Comparison of ENCODE assay signal across 8 cellular contexts in genomic region chr1:84156210-84156621, GRCh38. TPM values are rescaled to one million over a fixed set of nuclear protein-coding genes. Genes with fewer than 3 reads are reported as not detected.
DNase-seq lines count a peak whose midpoint lies in the region; FAIRE-seq and TF ChIP-seq lines count a peak whose summit lies in the region.

No MANE protein-coding gene starts in this region.

- H3K27ac ChIP-seq in endothelial cell of umbilical vein (ENCODE audit: insufficient read depth, low read depth, low read length) = peak overlapping the region; percentile 30

- H3K36me3 Mint-ChIP-seq in activated T-cell treated with anti-CD3 and anti-CD28 coated beads, Interleukin-2, amount 50 U/mL, for 24 hours (ENCODE audit: low read depth) = peaks cover 15% of the 10 kb centered on the region
- peaks cover 26% of the 10 kb centered on the region for H3K36me3 Mint-ChIP-seq in stimulated activated naive CD8-positive, alpha-beta T cell treated with anti-CD3 and anti-CD28 coated beads, Interleukin-15, Interleukin-2, amounts not matched to agents 100 ng/mL and 50 ng/mL, for 24 hours (ENCODE audit: low read depth)

- CTCF ChIA-PET in endothelial cell of umbilical vein (lab: Charles Lee) = interaction anchor here (1.1 to 1.2 kb wide), 2 partner anchors 15 to 448 kb away, joined by 4 read pairs; no protein-coding TSS in a partner anchor

- no peaks in the 10 kb centered on the region for H3K27me3 ChIP-seq in endothelial cell of umbilical vein (ENCODE audit: control insufficient read depth in 2 of 2, insufficient read depth in 2 of 2, low read length in 2 of 2)

- POLR2A ChIA-PET in endothelial cell of umbilical vein (lab: Charles Lee) = no interaction called here

- H2AFZ ChIP-seq in endothelial cell of umbilical vein (ENCODE audit: low read depth, low read length) = no peak overlapping the region

- H3K79me2 ChIP-seq in endothelial cell of umbilical vein (ENCODE audit: control insufficient read depth, insufficient read depth, low read length) = peaks cover 83% of the 10 kb centered on the region

- BruUV-seq in endothelial cell of umbilical vein (replicated peaks; lab: Mats Ljungman, UMichigan) = no TSS peak

- peak overlapping the region; percentile 23 for H3K4me2 ChIP-seq in endothelial cell of umbilical vein (ENCODE audit: insufficient read depth, low read length)

- no peak overlapping the region for H3K4me3 ChIP-seq in endothelial cell of umbilical vein (replicated peaks in 1 of 3; ENCODE audit: insufficient read depth in 1 of 3, low read depth in 1 of 3, low read length in 3 of 3)

- peaks cover 0 to 2% of the 10 kb centered on the region in 2 experiments for H3K36me3 ChIP-seq in endothelial cell of umbilical vein (ENCODE audit: control insufficient read depth in 2 of 2, extremely low read depth in 1 of 2, insufficient read depth in 2 of 2, low read length in 2 of 2)

- H3K27me3 Mint-ChIP-seq in activated T-cell treated with anti-CD3 and anti-CD28 coated beads, Interleukin-2, amount 50 U/mL, for 24 hours = no peaks in the 10 kb centered on the region
- no peaks in the 10 kb centered on the region for H3K27me3 Mint-ChIP-seq in stimulated activated naive CD8-positive, alpha-beta T cell treated with anti-CD3 and anti-CD28 coated beads, Interleukin-15, Interleukin-2, amounts not matched to agents 100 ng/mL and 50 ng/mL, for 24 hours

- no peak for TF ChIP-seq POLR2A in endothelial cell of umbilical vein (IDR thresholded peaks at IDR 0.05; ENCODE audit: low read depth, low read length)

- no peak for DNase-seq in activated T-cell treated with anti-CD3 and anti-CD28 coated beads, Interleukin-2, amount 50 U/mL, for 24 hours
- no peak for DNase-seq in activated T-cell treated with anti-CD3 and anti-CD28 coated beads, Interleukin-2, amount 50 U/mL, for 48 hours
- DNase-seq in NOMO-1 treated with DMSO at 0.1 percent for 48 hours (lab: John Stamatoyannopoulos, UW; ENCODE audit: unreplicated experiment) = peak; percentile 85
- DNase-seq in endothelial cell of umbilical vein (ENCODE audit: low read depth, low spot score) = peak; percentile 89
- DNase-seq in activated CD4-positive, alpha-beta T cell treated with anti-CD3 and anti-CD28 coated beads, Interleukin-2, amount 50 U/mL, for 1 hour = no peak
- DNase-seq in NK-92 (lab: John Stamatoyannopoulos, UW; ENCODE audit: unreplicated experiment) = no peak
- DNase-seq in head of caudate nucleus = no peak

- H3K27ac Mint-ChIP-seq in activated T-cell treated with anti-CD3 and anti-CD28 coated beads, Interleukin-2, amount 50 U/mL, for 24 hours = peak overlapping the region; percentile 87
- peak overlapping the region; percentile 82 for H3K27ac Mint-ChIP-seq in stimulated activated naive CD8-positive, alpha-beta T cell treated with anti-CD3 and anti-CD28 coated beads, Interleukin-15, Interleukin-2, amounts not matched to agents 100 ng/mL and 50 ng/mL, for 24 hours

- intact Hi-C loops in endothelial cell of umbilical vein (cut with micrococcal nuclease) = loop anchor here (1.0 kb wide), 2 partner anchors 10 to 18 kb away; no protein-coding TSS in a partner anchor
- intact Hi-C loops in head of caudate nucleus (cut with DNase I) = no loop called here

- no peak for TF ChIP-seq CTCF in endothelial cell of umbilical vein (IDR thresholded peaks at IDR 0.05; ENCODE audit: extremely low read depth in 1 of 2, insufficient read depth in 1 of 2, low read depth in 1 of 2, low read length in 2 of 2)

- dilution Hi-C loops in endothelial cell of umbilical vein (cut with MboI; ENCODE audit: extremely low pct_ligation_motif_present, low sequenced_read_pairs) = no loop called here

- peaks cover 93% of the 10 kb centered on the region for H3K4me1 Mint-ChIP-seq in activated T-cell treated with anti-CD3 and anti-CD28 coated beads, Interleukin-2, amount 50 U/mL, for 24 hours (ENCODE audit: low read depth)
- H3K4me1 Mint-ChIP-seq in stimulated activated naive CD8-positive, alpha-beta T cell treated with anti-CD3 and anti-CD28 coated beads, Interleukin-15, Interleukin-2, amounts not matched to agents 100 ng/mL and 50 ng/mL, for 24 hours (ENCODE audit: low read depth) = peaks cover 95% of the 10 kb centered on the region

- H3K9me1 ChIP-seq in endothelial cell of umbilical vein (replicated peaks; ENCODE audit: control insufficient read depth, extremely low read depth, insufficient read depth, low read length) = no peaks in the 10 kb centered on the region

- H3K9me3 ChIP-seq in endothelial cell of umbilical vein (replicated peaks; ENCODE audit: control insufficient read depth, insufficient read depth, low read length) = no peaks in the 10 kb centered on the region

- peak overlapping the region; percentile 53 for H3K4me3 Mint-ChIP-seq in activated T-cell treated with anti-CD3 and anti-CD28 coated beads, Interleukin-2, amount 50 U/mL, for 24 hours
- H3K4me3 Mint-ChIP-seq in stimulated activated naive CD8-positive, alpha-beta T cell treated with anti-CD3 and anti-CD28 coated beads, Interleukin-15, Interleukin-2, amounts not matched to agents 100 ng/mL and 50 ng/mL, for 24 hours = peak overlapping the region; percentile 51

- FAIRE-seq in endothelial cell of umbilical vein (lab: Jason Lieb, UNC) = peak; percentile 82

- peaks cover 2% of the 10 kb centered on the region for H4K20me1 ChIP-seq in endothelial cell of umbilical vein (replicated peaks; ENCODE audit: control insufficient read depth, extremely low read depth, insufficient read depth, low read length)

- H3K4me1 ChIP-seq in endothelial cell of umbilical vein (ENCODE audit: control insufficient read depth, extremely low read depth, insufficient read depth, low read length) = peaks cover 17% of the 10 kb centered on the region

- H3K9ac ChIP-seq in endothelial cell of umbilical vein (replicated peaks; ENCODE audit: extremely low read depth, insufficient read depth, low read length) = no peak overlapping the region

- H3K9me3 Mint-ChIP-seq in activated T-cell treated with anti-CD3 and anti-CD28 coated beads, Interleukin-2, amount 50 U/mL, for 24 hours = no peaks in the 10 kb centered on the region
- peaks cover 4% of the 10 kb centered on the region for H3K9me3 Mint-ChIP-seq in stimulated activated naive CD8-positive, alpha-beta T cell treated with anti-CD3 and anti-CD28 coated beads, Interleukin-15, Interleukin-2, amounts not matched to agents 100 ng/mL and 50 ng/mL, for 24 hours

TF ChIP-seq in endothelial cell of umbilical vein, 7 proteins besides CTCF, POLR2A, EP300 and RAD21:
- TF ChIP-seq GATA2 (IDR thresholded peaks at IDR 0.05; ENCODE audit: insufficient read depth, insufficient read length, low read depth, low read length) (no peak), FOS (IDR thresholded peaks at IDR 0.05; ENCODE audit: borderline replicate concordance, insufficient read depth, low read length) (peak; percentile 96), MYC (IDR thresholded peaks at IDR 0.05; ENCODE audit: low read depth, low read length) (no peak), POLR2AphosphoS5 (IDR thresholded peaks at IDR 0.05; ENCODE audit: insufficient read depth, low read depth, low read length) (peak; percentile 74), JUN (IDR thresholded peaks at IDR 0.05; ENCODE audit: borderline replicate concordance, insufficient read depth, insufficient read length, low read depth) (peak; percentile 93), EZH2 (IDR thresholded peaks at IDR 0.05; ENCODE audit: borderline replicate concordance, low read depth, low read length, severe bottlenecking) (no peak), MAX (IDR thresholded peaks at IDR 0.05; ENCODE audit: insufficient read depth, insufficient read length) (no peak)

RNA-seq across cellular contexts. Expression of gene PRKACB, which starts 12.1 kb away (rescaled TPM):
- total RNA-seq in endothelial cell of umbilical vein = 72.6 and 77.5 TPM in 2 replicates
- polyA plus RNA-seq in endothelial cell of umbilical vein = 13.3 and 19.1 TPM in 2 replicates
- 22.6 and 24.2 TPM in 2 replicates for polyA plus RNA-seq in endothelial cell of umbilical vein (2011; cell fraction: cytosol; rRNA removed)
- polyA plus RNA-seq in endothelial cell of umbilical vein (2011; cell fraction: nucleus; rRNA removed) = 24.1 and 31.9 TPM in 2 replicates
- 38.5 and 69.3 TPM in 2 replicates for polyA plus RNA-seq in endothelial cell of umbilical vein (2012)
- 43.3 and 49.7 TPM in 2 replicates for polyA minus RNA-seq in endothelial cell of umbilical vein
- polyA minus RNA-seq in endothelial cell of umbilical vein (2011; cell fraction: cytosol; rRNA and poly(A)+ RNA removed) = 12.3 TPM
- 62.5 and 77.8 TPM in 2 replicates for polyA minus RNA-seq in endothelial cell of umbilical vein (2011; cell fraction: nucleus; rRNA and poly(A)+ RNA removed)

Comparison
In these comparisons a context has a peak if more than half of its experiments do, and no peak if none do; other contexts are left out.
1. DNase-seq: peak in NOMO-1 treated with DMSO at 0.1 percent for 48 hours (single experiment) and endothelial cell of umbilical vein (single experiment); none in activated T-cell treated with anti-CD3 and anti-CD28 coated beads, Interleukin-2, amount 50 U/mL, for 24 hours (single experiment), activated T-cell treated with anti-CD3 and anti-CD28 coated beads, Interleukin-2, amount 50 U/mL, for 48 hours (0 of 2), activated CD4-positive, alpha-beta T cell treated with anti-CD3 and anti-CD28 coated beads, Interleukin-2, amount 50 U/mL, for 1 hour (single experiment), NK-92 (single experiment) and head of caudate nucleus (0 of 42).